In genomic region chr10:38072552-38072951, GRCh38 we compare ENCODE assay signal across 16 cellular contexts.
"Had no signal": no experiment of that assay in that cellular context is flagged by ENCODE, and none has a peak within 500 bp of the region (broad histone marks: within the 10 kb centered on the region; RNA-seq: fewer than 3 reads in every experiment).

No MANE protein-coding gene starts in this region.

- H3K36me3 Mint-ChIP-seq: activated naive CD4-positive, alpha-beta T cell treated with anti-CD3 and anti-CD28 coated beads, Interleukin-2, amount 10 ng/mL, durations not matched to agents 7 days and 5 days; type B pancreatic cell had no signal

- H3K4me1 ChIP-seq: psoas muscle, right lobe of liver had no signal

- H3K36me3 ChIP-seq: cardiac muscle cell, right lobe of liver, WERI-Rb-1 had no signal

- H3K27me3 ChIP-seq: cardiac muscle cell, right lobe of liver had no signal

- H3K4me3 Mint-ChIP-seq: activated CD4-positive, alpha-beta T cell treated with anti-CD3 and anti-CD28 coated beads, Interleukin-2, amount 10 ng/mL, durations not matched to agents 7 days and 5 days; activated naive CD4-positive, alpha-beta T cell treated with anti-CD3 and anti-CD28 coated beads, Interleukin-2, amount 10 ng/mL, durations not matched to agents 7 days and 5 days; naive B cell; stimulated activated memory B cell treated with anti-CD40 and anti-IgM and Interleukin-4, amounts not matched to agents 10 μg/mL and 1 μg/mL and 100 μg/mL, for 72 hours; type B pancreatic cell had no signal

- H3K9me3 ChIP-seq: psoas muscle, right lobe of liver had no signal

- H3K27ac Mint-ChIP-seq: activated CD4-positive, alpha-beta T cell treated with anti-CD3 and anti-CD28 coated beads, Interleukin-2, amount 10 ng/mL, durations not matched to agents 7 days and 5 days; activated naive CD4-positive, alpha-beta T cell treated with anti-CD3 and anti-CD28 coated beads, Interleukin-2, amount 10 ng/mL, durations not matched to agents 7 days and 5 days; activated T-helper 2 cell treated with anti-CD3 and anti-CD28 coated beads, Interferon-gamma antibody, Interleukin-2, Interleukin-4, amounts not matched to agents 10 μg/mL and 5 μg/mL and 100 μg/mL, durations not matched to agents 14 hours and 24 hours and 36 hours; naive B cell; stimulated activated memory B cell treated with anti-CD40 and anti-IgM and Interleukin-4, amounts not matched to agents 10 μg/mL and 1 μg/mL and 100 μg/mL, for 72 hours; type B pancreatic cell had no signal

- ATAC-seq: esophagus mucosa; left colon; psoas muscle; right lobe of liver; stimulated activated memory B cell treated with anti-CD40 and anti-IgM and Interleukin-4, amounts not matched to agents 10 μg/mL and 1 μg/mL and 100 μg/mL, for 72 hours had no signal

- DNase-seq: activated CD4-positive, alpha-beta T cell treated with anti-CD3 and anti-CD28 coated beads, Interleukin-2, amount 10 ng/mL, durations not matched to agents 7 days and 5 days; activated CD8-positive, alpha-beta memory T cell treated with anti-CD3 and anti-CD28 coated beads for 24 hours; activated naive CD4-positive, alpha-beta T cell treated with anti-CD3 and anti-CD28 coated beads, Interleukin-2, amount 10 ng/mL, durations not matched to agents 7 days and 5 days; activated T-cell treated with anti-CD3 and anti-CD28 coated beads for 4 hours; glutamatergic neuron; left colon; naive B cell; nucleus accumbens; psoas muscle; right lobe of liver; WERI-Rb-1 had no signal

- H3K27ac ChIP-seq: cardiac muscle cell, psoas muscle, right lobe of liver, WERI-Rb-1 had no signal

- H3K4me3 ChIP-seq: cardiac muscle cell, psoas muscle, right lobe of liver had no signal
